In genomic region chr6:152637422-152638047, GRCh38 we compare ENCODE assay signal across 8 cellular contexts. TPM values are rescaled to one million over a fixed set of nuclear protein-coding genes. Genes with fewer than 3 reads are reported as not detected.
DNase-seq lines count a peak whose midpoint lies in the region; ATAC-seq and TF ChIP-seq lines count a peak whose summit lies in the region.

No MANE protein-coding gene starts in this region.

- H3K4me3 Mint-ChIP-seq in activated T-cell treated with anti-CD3 and anti-CD28 coated beads, Interleukin-2, amount 50 U/mL, for 72 hours: peak overlapping the region; percentile 45 to 69

- no peak for DNase-seq in activated T-cell treated with anti-CD3 and anti-CD28 coated beads, Interleukin-2, amount 50 U/mL, for 72 hours
- DNase-seq in activated T-cell treated with anti-CD3 and anti-CD28 coated beads for 4 hours (no peak), coronary artery (ENCODE audit: low spot score) (no peak), transverse colon (no peak), iPS-NIHi7 (ENCODE audit: extremely low spot score) (no peak), MV-4-11 (lab: John Stamatoyannopoulos, UW) (no peak), putamen (ENCODE audit: low spot score) (no peak)

- peaks cover 0 to 2% of the 10 kb centered on the region in 2 donors for H3K36me3 Mint-ChIP-seq in activated T-cell treated with anti-CD3 and anti-CD28 coated beads, Interleukin-2, amount 50 U/mL, for 72 hours (ENCODE audit: insufficient read depth in 2 of 2)

- H3K36me3 ChIP-seq in transverse colon: no peaks in the 10 kb centered on the region

- H3K9me3 ChIP-seq in mononuclear cell (ENCODE audit: low read depth, low read length) (no peaks in the 10 kb centered on the region), transverse colon (no peaks in the 10 kb centered on the region)

- intact Hi-C loops in transverse colon (cut with DNase I; ENCODE audit: low total_unique reads): no loop called here

- H3K27ac Mint-ChIP-seq in activated T-cell treated with anti-CD3 and anti-CD28 coated beads, Interleukin-2, amount 50 U/mL, for 72 hours: no peak overlapping the region

- 37 to 41% methylated on average over 7 to 8 of the region's 8 CpGs for WGBS in transverse colon (ENCODE audit: low coverage in 1 of 2), 2 donors

- peaks cover 13% of the 10 kb centered on the region for H3K27me3 ChIP-seq in mononuclear cell (ENCODE audit: insufficient read depth, low read length)
- H3K27me3 ChIP-seq in transverse colon: peaks cover 32% of the 10 kb centered on the region

- H3K27ac ChIP-seq in coronary artery: no peak overlapping the region
- no peak overlapping the region for H3K27ac ChIP-seq in transverse colon

- ATAC-seq in activated T-cell treated with anti-CD3 and anti-CD28 coated beads, Interleukin-2, amount 50 U/mL, for 72 hours (replicated peaks in 1 of 2): no peak

- H3K4me1 Mint-ChIP-seq in activated T-cell treated with anti-CD3 and anti-CD28 coated beads, Interleukin-2, amount 50 U/mL, for 72 hours (ENCODE audit: low read depth): peaks cover 9% of the 10 kb centered on the region

- TF ChIP-seq CTCF in coronary artery (IDR thresholded peaks at IDR 0.05) (no peak), transverse colon (IDR thresholded peaks at IDR 0.05) (no peak)

- H3K4me1 ChIP-seq in mononuclear cell (ENCODE audit: insufficient read depth, low read length) (peaks cover 24% of the 10 kb centered on the region), transverse colon (peaks cover 0 to 13% (median 0%) of the 10 kb centered on the region in 4 donors)

- H3K4me3 ChIP-seq in coronary artery (peak overlapping the region; percentile 79), mononuclear cell (ENCODE audit: low read length) (peak overlapping the region; percentile 49), transverse colon (peak overlapping the region in 3 of 4 donors; percentile 34 to 53 (median 44))

- H3K27me3 Mint-ChIP-seq in activated T-cell treated with anti-CD3 and anti-CD28 coated beads, Interleukin-2, amount 50 U/mL, for 72 hours (ENCODE audit: low read depth): peaks cover 44% of the 10 kb centered on the region

- H3K9me3 Mint-ChIP-seq in activated T-cell treated with anti-CD3 and anti-CD28 coated beads, Interleukin-2, amount 50 U/mL, for 72 hours: no peaks in the 10 kb centered on the region

- TF ChIP-seq POLR2A in transverse colon (IDR thresholded peaks at IDR 0.05): no peak

- in situ Hi-C loops in transverse colon (cut with MboI; ENCODE audit: low pct_ligation_motif_present in 1 of 4, low pct_unique_long_range_greater_than_20kb in 1 of 4, low sequenced_read_pairs in 3 of 4): no loop called here

- TF ChIP-seq EP300 in transverse colon (IDR thresholded peaks at IDR 0.05; ENCODE audit: low read depth): no peak

RNA-seq across cellular contexts. Expression of gene SYNE1, which starts 0.4 kb away (rescaled TPM):
- total RNA-seq in activated T-cell treated with anti-CD3 and anti-CD28 coated beads, Interleukin-2, amount 50 U/mL, for 72 hours: 10 to 100 TPM; 34.5 to 38.9 TPM
- total RNA-seq in mononuclear cell (143 TPM), transverse colon (10 to 100 TPM; 31.4 to 87.2 (median 59.7) TPM)
